ENCODE assay signal across 1 cellular context in the genomic region with DNA sequence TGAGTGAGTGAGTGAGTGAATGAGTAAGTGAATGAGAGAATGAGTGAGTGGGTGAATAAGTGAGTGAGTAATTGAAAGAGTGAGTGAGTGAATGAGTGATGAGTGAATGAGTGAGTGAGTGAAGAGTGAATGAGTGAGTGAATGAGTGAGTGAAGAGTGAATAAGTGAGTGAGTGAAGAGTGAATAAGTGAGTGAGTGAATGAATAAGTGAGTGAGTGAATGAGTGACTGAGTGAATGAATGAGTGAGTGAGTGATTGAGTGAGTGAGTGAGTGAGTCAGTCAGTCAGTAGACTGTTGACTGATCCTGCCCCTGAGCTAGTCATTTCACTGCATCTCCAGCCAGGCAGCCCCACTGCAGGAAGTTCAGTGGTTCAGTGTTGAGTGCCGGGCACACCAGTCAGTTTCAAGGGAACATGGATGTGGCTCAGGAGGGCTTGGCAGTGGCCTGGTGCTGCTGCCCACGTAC.
TF ChIP-seq lines count a peak whose summit lies in the region.

No MANE protein-coding gene starts in this region.

TF ChIP-seq in HepG2, 621 proteins besides CTCF, POLR2A, EP300 and RAD21 (continued from another document):
- TF ChIP-seq, protein P1, sequence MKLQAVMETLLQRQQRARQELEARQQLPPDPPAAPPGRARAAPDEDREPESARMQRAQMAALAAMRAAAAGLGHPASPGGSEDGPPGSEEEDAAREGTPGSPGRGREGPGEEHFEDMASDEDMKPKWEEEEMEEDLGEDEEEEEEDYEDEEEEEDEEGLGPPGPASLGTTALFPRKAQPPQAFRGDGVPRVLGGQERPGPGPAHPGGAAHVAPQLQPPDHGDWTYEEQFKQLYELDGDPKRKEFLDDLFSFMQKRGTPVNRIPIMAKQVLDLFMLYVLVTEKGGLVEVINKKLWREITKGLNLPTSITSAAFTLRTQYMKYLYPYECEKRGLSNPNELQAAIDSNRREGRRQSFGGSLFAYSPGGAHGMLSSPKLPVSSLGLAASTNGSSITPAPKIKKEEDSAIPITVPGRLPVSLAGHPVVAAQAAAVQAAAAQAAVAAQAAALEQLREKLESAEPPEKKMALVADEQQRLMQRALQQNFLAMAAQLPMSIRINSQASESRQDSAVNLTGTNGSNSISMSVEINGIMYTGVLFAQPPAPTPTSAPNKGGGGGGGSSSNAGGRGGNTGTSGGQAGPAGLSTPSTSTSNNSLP (IDR thresholded peaks at IDR 0.05; ENCODE audit: low read depth, low read length), result no peak
- TF ChIP-seq ZFP36 (IDR thresholded peaks at IDR 0.05; ENCODE audit: borderline replicate concordance, low read depth, low read length, partially characterized antibody) (no peak), ZNF749 (CRISPR knock-in tag; IDR thresholded peaks at IDR 0.05; ENCODE audit: borderline replicate concordance) (no peak), ZNF24 (IDR thresholded peaks at IDR 0.05) (peak; percentile 92), ELF3 (CRISPR knock-in tag; IDR thresholded peaks at IDR 0.05) (no peak), ZNF343 (CRISPR knock-in tag; IDR thresholded peaks at IDR 0.05) (no peak)
